Comparison of ENCODE assay signal across 14 cellular contexts in the genomic region with DNA sequence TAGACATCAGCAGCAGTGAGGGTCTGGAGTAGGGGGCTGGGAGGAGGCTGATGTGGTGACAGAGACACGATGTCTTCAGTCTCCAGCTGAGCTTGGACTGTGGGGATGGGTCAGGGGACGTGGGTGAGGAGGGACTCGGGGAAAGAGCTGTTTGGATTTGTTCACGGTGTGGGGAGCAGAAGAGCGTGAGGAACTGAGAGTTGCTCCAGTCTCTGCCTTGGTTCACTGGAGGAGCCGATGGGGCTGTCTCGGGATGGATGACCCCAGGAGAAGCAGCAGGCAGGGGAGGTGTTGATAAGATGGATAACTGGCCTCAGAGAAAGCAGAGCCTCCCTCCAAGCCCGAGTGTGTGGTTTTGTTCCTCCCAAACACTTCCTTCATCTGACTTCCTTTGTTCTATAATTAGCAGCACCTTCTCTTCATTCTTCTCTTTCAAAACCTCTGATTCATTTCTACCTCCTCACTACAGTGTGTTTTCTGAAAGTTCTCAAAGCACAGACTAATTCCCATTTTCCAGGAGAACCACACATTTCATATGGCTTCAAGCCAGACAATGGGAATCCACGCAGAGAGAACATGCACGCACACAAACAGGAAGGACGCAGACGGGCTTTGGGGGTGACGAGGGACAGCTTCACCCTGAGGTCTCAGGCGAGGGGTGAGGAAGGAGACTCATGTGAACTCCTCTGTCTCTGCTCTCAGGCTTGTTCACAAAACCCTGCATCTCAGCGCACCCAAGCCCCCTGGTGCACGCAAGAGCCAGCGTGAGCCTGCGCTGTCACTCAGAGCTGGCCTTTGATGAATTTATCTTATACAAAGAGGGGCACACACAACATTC. TPM values are rescaled to one million over a fixed set of nuclear protein-coding genes. Genes with fewer than 3 reads are reported as not detected.
DNase-seq lines count a peak whose midpoint lies in the region; ATAC-seq, FAIRE-seq and TF ChIP-seq lines count a peak whose summit lies in the region.
"Had no signal": no experiment of that assay in that cellular context is flagged by ENCODE, and none has a peak within 500 bp of the region (broad histone marks: within the 10 kb centered on the region; RNA-seq: fewer than 3 reads in every experiment).

No MANE protein-coding gene starts in this region.

- peaks cover 27% of the 10 kb centered on the region for H3K27me3 Mint-ChIP-seq in CD4-positive, alpha-beta T cell
- H3K27me3 Mint-ChIP-seq in activated B cell treated with CpG ODN at 0.5 μM for 24 hours (peaks cover 35% of the 10 kb centered on the region), immature natural killer cell (ENCODE audit: low read depth in 3 of 3) (peaks cover 16 to 30% (median 22%) of the 10 kb centered on the region in 3 donors)

- H3K27ac Mint-ChIP-seq in CD4-positive, alpha-beta T cell, result no peak overlapping the region
- no peak overlapping the region for H3K27ac Mint-ChIP-seq in activated B cell treated with CpG ODN at 0.5 μM for 24 hours
- H3K27ac Mint-ChIP-seq in immature natural killer cell, result peak overlapping the region in 2 of 6 donors; percentile 47 to 49

- H3K14ac ChIP-seq in mesenchymal stem cell (ENCODE audit: low read length in 2 of 2), result no peak overlapping the region

- no peaks in the 10 kb centered on the region for H3K36me3 ChIP-seq in mesenchymal stem cell (ENCODE audit: control insufficient read depth in 1 of 2, insufficient read depth in 2 of 2, low read depth in 1 of 2, low read length in 2 of 2)
- H3K36me3 ChIP-seq: ascending aorta, left lung, pancreas had no signal

- intact Hi-C loops in CD4-positive, alpha-beta T cell (cut with DNase I, micrococcal nuclease), result no loop called here
- intact Hi-C loops in activated B cell treated with CpG ODN at 0.5 μM for 24 hours (cut with micrococcal nuclease), result no loop called here

- H3K23ac ChIP-seq in mesenchymal stem cell (ENCODE audit: low read length in 2 of 2), result no peak overlapping the region

- H3K27me3 ChIP-seq in CD4-positive, alpha-beta T cell (ENCODE audit: control insufficient read depth, insufficient read depth, low read length), result peaks cover 6% of the 10 kb centered on the region
- no peaks in the 10 kb centered on the region for H3K27me3 ChIP-seq in mesenchymal stem cell (ENCODE audit: control insufficient read depth in 1 of 2, insufficient read depth in 1 of 2, low read length in 2 of 2)
- H3K27me3 ChIP-seq: ascending aorta, pancreas had no signal

- no peak overlapping the region for H4K91ac ChIP-seq in mesenchymal stem cell (ENCODE audit: low read length)

- H2BK15ac ChIP-seq in mesenchymal stem cell (ENCODE audit: low read depth, poor library complexity, severe bottlenecking), result no peak overlapping the region

- ATAC-seq in CD4-positive, alpha-beta T cell (ENCODE audit: poor library complexity), result no peak
- no peak for ATAC-seq in activated B cell treated with CpG ODN at 0.5 μM for 24 hours (ENCODE audit: low read depth)
- ATAC-seq: left lung, pancreas had no signal

- H2BK120ac ChIP-seq in mesenchymal stem cell (ENCODE audit: low read depth, low read length), result no peak overlapping the region

- H2AFZ ChIP-seq in mesenchymal stem cell (ENCODE audit: low read depth, low read length), result no peak overlapping the region

- no peak overlapping the region for H3K9ac ChIP-seq in mesenchymal stem cell (ENCODE audit: low read length)

- H3K4me3 Mint-ChIP-seq in CD4-positive, alpha-beta T cell, result peak overlapping the region; percentile 22
- H3K4me3 Mint-ChIP-seq in activated B cell treated with CpG ODN at 0.5 μM for 24 hours (peak overlapping the region; percentile 40), immature natural killer cell (peak overlapping the region; percentile 3 to 76 (median 47))

- no peak for DNase-seq in CD4-positive, alpha-beta T cell
- DNase-seq in GM18507 (ENCODE audit: extremely low spot score, insufficient read length, low read depth), result no peak
- DNase-seq in activated B cell treated with CpG ODN at 0.5 μM for 24 hours, result no peak
- no peak for DNase-seq in immature natural killer cell
- DNase-seq in NCI-H510A treated with DMSO at 0.1 percent for 48 hours (lab: John Stamatoyannopoulos, UW), result no peak
- no peak for DNase-seq in NCI-H1694 (lab: John Stamatoyannopoulos, UW)
- no peak for DNase-seq in mesenchymal stem cell
- no peak for DNase-seq in SHP77 treated with DMSO at 0.1 percent for 48 hours (lab: John Stamatoyannopoulos, UW)
- DNase-seq: effector memory CD4-positive, alpha-beta T cell; left lung; pancreas; stimulated activated CD4-positive, alpha-beta T cell treated with anti-CD3 and anti-CD28 coated beads, Interleukin-1b, Interleukin-23, amount 100 ng/mL, for 48 hours had no signal

- no peak overlapping the region for H3K4ac ChIP-seq in mesenchymal stem cell (ENCODE audit: low read depth in 1 of 2, low read length in 2 of 2)

- POLR2A ChIA-PET in CD4-positive, alpha-beta T cell (lab: Charles Lee), result no interaction called here
- POLR2A ChIA-PET in activated B cell treated with CpG ODN at 0.5 μM for 24 hours (lab: Charles Lee), result no interaction called here

- peak; percentile 93 for FAIRE-seq in GM18507 (lab: Jason Lieb, UNC)
- FAIRE-seq: pancreas had no signal

- no peak overlapping the region for H3K27ac ChIP-seq in CD4-positive, alpha-beta T cell (ENCODE audit: low read depth, low read length)
- no peak overlapping the region for H3K27ac ChIP-seq in mesenchymal stem cell (ENCODE audit: low read length, poor library complexity, severe bottlenecking)
- H3K27ac ChIP-seq: ascending aorta, left lung, pancreas had no signal

- no peaks in the 10 kb centered on the region for H3K36me3 Mint-ChIP-seq in CD4-positive, alpha-beta T cell (ENCODE audit: low read depth)
- H3K36me3 Mint-ChIP-seq in activated B cell treated with CpG ODN at 0.5 μM for 24 hours (ENCODE audit: low read depth) (no peaks in the 10 kb centered on the region), immature natural killer cell (peaks cover 0 to 9% (median 0%) of the 10 kb centered on the region in 3 donors)

- H3K79me1 ChIP-seq in mesenchymal stem cell (replicated peaks; ENCODE audit: low read length, poor library complexity, severe bottlenecking), result no peaks in the 10 kb centered on the region

- H2AK5ac ChIP-seq in mesenchymal stem cell (ENCODE audit: low read length, severe bottlenecking), result no peak overlapping the region

- peaks cover 5% of the 10 kb centered on the region for H3K9me3 Mint-ChIP-seq in CD4-positive, alpha-beta T cell
- H3K9me3 Mint-ChIP-seq in activated B cell treated with CpG ODN at 0.5 μM for 24 hours (no peaks in the 10 kb centered on the region), immature natural killer cell (peaks cover 0 to 4% (median 0%) of the 10 kb centered on the region in 6 donors)

- H2BK12ac ChIP-seq in mesenchymal stem cell (ENCODE audit: low read length in 2 of 2), result no peak overlapping the region

- H3K9me3 ChIP-seq in CD4-positive, alpha-beta T cell (ENCODE audit: control insufficient read depth, low read length), result no peaks in the 10 kb centered on the region
- H3K9me3 ChIP-seq in mesenchymal stem cell (ENCODE audit: control insufficient read depth, low read length), result no peaks in the 10 kb centered on the region
- H3K9me3 ChIP-seq: ascending aorta, left lung, pancreas had no signal

- WGBS in mesenchymal stem cell, result 65% methylated on average over 15 of the region's 18 CpGs

- no peaks in the 10 kb centered on the region for H3K4me1 ChIP-seq in mesenchymal stem cell (ENCODE audit: control insufficient read depth, insufficient read depth, low read depth, low read length)
- H3K4me1 ChIP-seq: ascending aorta, pancreas had no signal

- H3K18ac ChIP-seq in mesenchymal stem cell (ENCODE audit: low read depth in 1 of 2, low read length in 2 of 2), result no peak overlapping the region

- H3K4me1 Mint-ChIP-seq in CD4-positive, alpha-beta T cell (ENCODE audit: low read depth), result peaks cover 49% of the 10 kb centered on the region
- H3K4me1 Mint-ChIP-seq in activated B cell treated with CpG ODN at 0.5 μM for 24 hours (peaks cover 28% of the 10 kb centered on the region), immature natural killer cell (peaks cover 41 to 46% of the 10 kb centered on the region in 2 donors)

- CTCF ChIA-PET in CD4-positive, alpha-beta T cell (lab: Charles Lee), result no interaction called here
- CTCF ChIA-PET in activated B cell treated with CpG ODN at 0.5 μM for 24 hours (lab: Charles Lee), result no interaction called here

- no peak overlapping the region for H3K4me3 ChIP-seq in mesenchymal stem cell (ENCODE audit: insufficient read depth in 1 of 2, low read depth in 1 of 2, low read length in 2 of 2)
- H3K4me3 ChIP-seq: ascending aorta, left lung, pancreas had no signal

- H2BK5ac ChIP-seq in mesenchymal stem cell (ENCODE audit: low read depth, low read length, poor library complexity, severe bottlenecking), result no peak overlapping the region

- no peak for TF ChIP-seq CTCF in CD4-positive, alpha-beta T cell (IDR thresholded peaks at IDR 0.05)
- no peak for TF ChIP-seq CTCF in activated B cell treated with CpG ODN at 0.5 μM for 24 hours (IDR thresholded peaks at IDR 0.05)

- no peak overlapping the region for H3K4me2 ChIP-seq in mesenchymal stem cell (ENCODE audit: low read length, poor library complexity, severe bottlenecking)

- no peak overlapping the region for H4K8ac ChIP-seq in mesenchymal stem cell (ENCODE audit: low read length)

RNA-seq across cellular contexts. Expression of a gene that starts 18.6 kb away (rescaled TPM):
- total RNA-seq in CD4-positive, alpha-beta T cell, result 1 to 10 TPM in 1 of 2 experiments, not detected in 1; 1.2 TPM
- not detected in 2 replicates for total RNA-seq in activated B cell treated with CpG ODN at 0.5 μM for 24 hours
- 100 to 1,000 TPM in 2 of 3 donors, 10 to 100 TPM in 1; 77.7 to 463 (median 183) TPM for polyA plus RNA-seq in immature natural killer cell
- not detected for polyA plus RNA-seq in mesenchymal stem cell (2013, experiment 1 of 2)
- polyA plus RNA-seq in mesenchymal stem cell (2013, experiment 2 of 2), result not detected
- total RNA-seq: ascending aorta, H4, pancreas had no signal
- polyA plus RNA-seq: pancreas had no signal

RNA-seq across cellular contexts. Expression of a gene that starts 48.1 kb away (rescaled TPM):
- total RNA-seq in CD4-positive, alpha-beta T cell, result not detected
- not detected in 2 replicates for total RNA-seq in activated B cell treated with CpG ODN at 0.5 μM for 24 hours
- polyA plus RNA-seq in immature natural killer cell, result not detected
- polyA plus RNA-seq in mesenchymal stem cell (2013, experiment 1 of 2), result 85.0 TPM
- 94.3 TPM for polyA plus RNA-seq in mesenchymal stem cell (2013, experiment 2 of 2)

RNA-seq across cellular contexts. Expression of a gene that starts 52.3 kb away (rescaled TPM):
- under 1 TPM; 0.78 to 0.91 TPM for total RNA-seq in CD4-positive, alpha-beta T cell
- total RNA-seq in activated B cell treated with CpG ODN at 0.5 μM for 24 hours, result 0.22 TPM in 1 of 2 replicates, not detected in the other
- 1 to 10 TPM in 2 of 3 donors, under 1 TPM in 1; 0.58 to 9.7 (median 7.9) TPM for polyA plus RNA-seq in immature natural killer cell
- not detected for polyA plus RNA-seq in mesenchymal stem cell (2013, experiment 1 of 2)
- not detected for polyA plus RNA-seq in mesenchymal stem cell (2013, experiment 2 of 2)
- total RNA-seq: ascending aorta, H4 had no signal

RNA-seq across cellular contexts. Expression of a gene that starts 57.7 kb away (rescaled TPM):
- total RNA-seq in CD4-positive, alpha-beta T cell, result 1 to 10 TPM; 2.8 to 2.9 TPM
- 6.3 and 8.5 TPM in 2 replicates for total RNA-seq in activated B cell treated with CpG ODN at 0.5 μM for 24 hours
- polyA plus RNA-seq in immature natural killer cell, result under 1 TPM in 1 of 3 donors, not detected in 2; 0.75 TPM
- polyA plus RNA-seq in mesenchymal stem cell (2013, experiment 1 of 2), result 2.7 TPM
- polyA plus RNA-seq in mesenchymal stem cell (2013, experiment 2 of 2), result 2.4 TPM
